Comparison of ENCODE assay signal across 8 cellular contexts in genomic region chr2:177391822-177392372, GRCh38. TPM values are rescaled to one million over a fixed set of nuclear protein-coding genes. Genes with fewer than 3 reads are reported as not detected.
DNase-seq lines count a peak whose midpoint lies in the region; ATAC-seq, FAIRE-seq and TF ChIP-seq lines count a peak whose summit lies in the region.

No MANE protein-coding gene starts in this region.

- FAIRE-seq in A549 (lab: Jason Lieb, UNC): no peak

- TF ChIP-seq EP300 in A549 (IDR thresholded peaks at IDR 0.05): no peak

- H3K36me3 ChIP-seq in HEK293 (ENCODE audit: control insufficient read depth in 2 of 2, insufficient read depth in 1 of 2, low read length in 2 of 2) (no peaks in the 10 kb centered on the region), brain microvascular endothelial cell (replicated peaks) (no peaks in the 10 kb centered on the region), mucosa of descending colon (ENCODE audit: low read depth) (no peaks in the 10 kb centered on the region)

- H3K27me3 ChIP-seq in brain microvascular endothelial cell (replicated peaks): no peaks in the 10 kb centered on the region

- peaks cover 47% of the 10 kb centered on the region for H3K4me1 ChIP-seq in A549
- no peaks in the 10 kb centered on the region for H3K4me1 ChIP-seq in HEK293 (ENCODE audit: control insufficient read depth, insufficient read depth, low read length)
- H3K4me1 ChIP-seq in mucosa of descending colon (ENCODE audit: low read depth): peaks cover 29% of the 10 kb centered on the region

- no peak for TF ChIP-seq CTCF in A549 (IDR thresholded peaks at IDR 0.05)
- no peak for TF ChIP-seq CTCF in HEK293 (tag by site-specific recombination; IDR thresholded peaks at IDR 0.05)
- no peak for TF ChIP-seq CTCF in brain microvascular endothelial cell (IDR thresholded peaks at IDR 0.05; ENCODE audit: low read depth, low read length, missing control alignments)
- TF ChIP-seq CTCF in mucosa of descending colon (IDR thresholded peaks at IDR 0.05): no peak

- H3K27ac ChIP-seq in A549: peak overlapping the region; percentile 94 to 96
- peak overlapping the region; percentile 61; the same call in 1 of the 2 replicates for H3K27ac ChIP-seq in HEK293 (ENCODE audit: extremely low read depth, low read depth, low read length)
- no peak overlapping the region for H3K27ac ChIP-seq in brain microvascular endothelial cell

- CTCF ChIA-PET in A549 (lab: Yijun Ruan, JAX): interaction anchor here (0.9 to 2.1 kb wide), 8 partner anchors 8 to 61 kb away, joined by 3 to 11 read pairs (median 4); no protein-coding TSS in a partner anchor
- CTCF ChIA-PET in HEK293 (lab: Yijun Ruan, JAX): interaction anchor here (0.6 to 2.7 kb wide), 6 partner anchors 12 to 371 kb away, joined by 3 to 12 read pairs (median 3); no protein-coding TSS in a partner anchor

- no peak for TF ChIP-seq POLR2A in A549 (IDR thresholded peaks at IDR 0.05; ENCODE audit: low read length)

- intact Hi-C loops in mucosa of descending colon (cut with DNase I, micrococcal nuclease): no loop called here

- WGBS in A549 (ENCODE audit: missing lambda C conversion rate): 33% methylated on average over 4 of the region's 4 CpGs

- no peak for DNase-seq in A549 (ENCODE audit: low read depth in 1 of 2, low spot score in 1 of 2)
- no peak for DNase-seq in brain microvascular endothelial cell
- no peak for DNase-seq in mucosa of descending colon
- DNase-seq in NCI-H446 treated with DMSO at 0.1 percent for 48 hours (lab: John Stamatoyannopoulos, UW): no peak

- H3K4me3 ChIP-seq in A549 (peak overlapping the region; percentile 79), HEK293 (ENCODE audit: low read depth, low read length) (peak overlapping the region; percentile 91), brain microvascular endothelial cell (ENCODE audit: low read depth, low read length) (peak overlapping the region; percentile 74), mucosa of descending colon (peak overlapping the region; percentile 76)

- peak overlapping the region; percentile 85 for H3K4me2 ChIP-seq in A549

- H3K9me3 ChIP-seq in A549 (no peaks in the 10 kb centered on the region), HEK293 (ENCODE audit: control insufficient read depth, insufficient read depth, low read depth, low read length) (no peaks in the 10 kb centered on the region), mucosa of descending colon (no peaks in the 10 kb centered on the region)

- in situ Hi-C loops in brain microvascular endothelial cell (cut with HindIII; ENCODE audit: low pct_ligation_motif_present, low sequenced_read_pairs): no loop called here

- ATAC-seq in A549 (no peak), mucosa of descending colon (no peak), HG03457 (IDR thresholded peaks at IDR 0.05; ENCODE audit: unreplicated experiment) (no peak), GM18870 (IDR thresholded peaks at IDR 0.05; ENCODE audit: unreplicated experiment) (no peak), GM18511 (IDR thresholded peaks at IDR 0.05; ENCODE audit: unreplicated experiment) (no peak)

- POLR2A ChIA-PET in A549 (lab: Yijun Ruan, JAX): interaction anchor here (0.9 to 1.5 kb wide), 3 partner anchors 11 to 127 kb away, joined by 4 to 9 read pairs (median 7); partner anchors contain the start of gene NFE2L2
- POLR2A ChIA-PET in HEK293 (lab: Yijun Ruan, JAX): interaction anchor here (0.8 to 1.9 kb wide), 5 partner anchors 8 to 180 kb away, joined by 3 to 7 read pairs (median 3); partner anchors contain the start of gene HNRNPA3

- no peak for TF ChIP-seq RAD21 in A549 (conservative IDR thresholded peaks at IDR 0.05 in 1 of 2, IDR thresholded peaks at IDR 0.05 in 1 of 2)

TF ChIP-seq in A549, 52 proteins besides CTCF, POLR2A, EP300 and RAD21:
- TF ChIP-seq CEBPB (IDR thresholded peaks at IDR 0.05) (peak in 1 of 2 experiments; percentile 60; a peak in 2 of 4 replicates), BHLHE40 (IDR thresholded peaks at IDR 0.05; ENCODE audit: low read depth, low read length) (no peak)

TF ChIP-seq in HEK293, 187 proteins besides CTCF, POLR2A, EP300 and RAD21 (continues in another document):
- TF ChIP-seq TCF7L2 (IDR thresholded peaks at IDR 0.05; ENCODE audit: borderline replicate concordance, low read depth, low read length): no peak
- no peak for TF ChIP-seq AEBP2 (tag by site-specific recombination; IDR thresholded peaks at IDR 0.05; ENCODE audit: borderline replicate concordance)
- no peak for TF ChIP-seq ZNF571 (tag by site-specific recombination; IDR thresholded peaks at IDR 0.05)
- TF ChIP-seq HIC1 (tag by site-specific recombination; IDR thresholded peaks at IDR 0.05): no peak
- TF ChIP-seq ZNF777 (tag by site-specific recombination; IDR thresholded peaks at IDR 0.05; ENCODE audit: borderline replicate concordance): no peak
- TF ChIP-seq ZNF324 (tag by site-specific recombination; IDR thresholded peaks at IDR 0.05): no peak
- no peak for TF ChIP-seq ZNF776 (tag by site-specific recombination; IDR thresholded peaks at IDR 0.05; ENCODE audit: borderline replicate concordance)
- no peak for TF ChIP-seq ZFHX2 (tag by site-specific recombination; conservative IDR thresholded peaks at IDR 0.05)
- no peak for TF ChIP-seq SP3 (tag by site-specific recombination; IDR thresholded peaks at IDR 0.05)
- no peak for TF ChIP-seq ZNF146 (tag by site-specific recombination; IDR thresholded peaks at IDR 0.05)
- no peak for TF ChIP-seq ZNF10 (tag by site-specific recombination; IDR thresholded peaks at IDR 0.05)
- TF ChIP-seq ZNF560 (tag by site-specific recombination; IDR thresholded peaks at IDR 0.05; ENCODE audit: borderline replicate concordance): no peak
- TF ChIP-seq ZNF580 (tag by site-specific recombination; IDR thresholded peaks at IDR 0.05): no peak
- TF ChIP-seq PBX3 (CRISPR knock-in tag; IDR thresholded peaks at IDR 0.05): no peak
- TF ChIP-seq MZF1 (tag by site-specific recombination; IDR thresholded peaks at IDR 0.05; ENCODE audit: borderline replicate concordance): no peak
- TF ChIP-seq ZNF48 (tag by site-specific recombination; IDR thresholded peaks at IDR 0.05): no peak

RNA-seq across cellular contexts. Expression of gene AGPS, which starts 0.7 kb away (rescaled TPM):
- polyA plus RNA-seq in A549 (2011; rRNA removed) (45.0 and 62.1 TPM in 2 replicates), A549 (2017; fragmentation: RNase III; extraction: RNeasy Plus Mini Kit Qiagen cat#74134 plus additional on column Dnase treatment) (47.6 to 54.7 TPM (median 49.8 TPM) in 3 replicates)
- polyA plus RNA-seq in A549 (2012; cell fraction: cytosol; rRNA removed): 20.8 and 27.9 TPM in 2 replicates
- 15.6 and 16.1 TPM in 2 replicates for polyA plus RNA-seq in A549 (2012; cell fraction: nucleus; rRNA removed)
- 15.2 and 17.6 TPM in 2 replicates for polyA minus RNA-seq in A549 (2011; rRNA and poly(A)+ RNA removed)
- 10 to 100 TPM; 43.0 to 58.4 (median 48.7) TPM for total RNA-seq in mucosa of descending colon
